ENCODE assay signal across 8 cellular contexts in genomic region chr1:161177936-161178244, GRCh38. TPM values are rescaled to one million over a fixed set of nuclear protein-coding genes. Genes with fewer than 3 reads are reported as not detected.
DNase-seq lines count a peak whose midpoint lies in the region; ATAC-seq and TF ChIP-seq lines count a peak whose summit lies in the region.

No MANE protein-coding gene starts in this region.

- peak overlapping the region; percentile 85 for H3K4me3 ChIP-seq in left ventricle myocardium inferior
- peak overlapping the region; percentile 96 for H3K4me3 ChIP-seq in brain microvascular endothelial cell (ENCODE audit: low read depth, low read length)
- peak overlapping the region; percentile 61 for H3K4me3 ChIP-seq in mesodermal cell (ENCODE audit: extremely low read depth, insufficient read depth, low read length, poor library complexity, severe bottlenecking)
- H3K4me3 ChIP-seq in uterus: peak overlapping the region; percentile 64 to 89

- DNase-seq in left ventricle myocardium inferior (no peak), Right ventricle myocardium inferior (ENCODE audit: missing footprints) (no peak), brain microvascular endothelial cell (no peak), uterus (no peak), DMS53 treated with DMSO at 0.1 percent for 48 hours (lab: John Stamatoyannopoulos, UW; ENCODE audit: unreplicated experiment) (no peak)
- DNase-seq in stimulated activated CD4-positive, alpha-beta T cell treated with anti-CD3 and anti-CD28 coated beads, Interleukin-4, amount 100 ng/mL, for 24 hours: no peak

- TF ChIP-seq CTCF in left ventricle myocardium inferior (IDR thresholded peaks at IDR 0.05; ENCODE audit: borderline replicate concordance): no peak
- TF ChIP-seq CTCF in brain microvascular endothelial cell (IDR thresholded peaks at IDR 0.05; ENCODE audit: low read depth, low read length, missing control alignments): no peak
- TF ChIP-seq CTCF in uterus (IDR thresholded peaks at IDR 0.05): no peak

- H3K27me3 ChIP-seq in left ventricle myocardium inferior (ENCODE audit: low read depth) (no peaks in the 10 kb centered on the region), brain microvascular endothelial cell (replicated peaks) (no peaks in the 10 kb centered on the region), uterus (no peaks in the 10 kb centered on the region)

- ATAC-seq in Right ventricle myocardium inferior: no peak
- no peak for ATAC-seq in HG02840 (IDR thresholded peaks at IDR 0.05; ENCODE audit: low FRiP score, unreplicated experiment)

- in situ Hi-C loops in brain microvascular endothelial cell (cut with HindIII; ENCODE audit: low pct_ligation_motif_present, low sequenced_read_pairs): no loop called here

- 64 to 68% methylated on average over 5 to 9 of the region's 9 CpGs for WGBS in mesodermal cell (ENCODE audit: insufficient coverage in 2 of 2), 2 experiments

- H3K36me3 ChIP-seq in left ventricle myocardium inferior (peaks cover 28% of the 10 kb centered on the region), brain microvascular endothelial cell (replicated peaks) (peaks cover 19% of the 10 kb centered on the region), mesodermal cell (ENCODE audit: control insufficient read depth, insufficient read depth, low read length) (peaks cover 28% of the 10 kb centered on the region), uterus (no peaks in the 10 kb centered on the region)

- TF ChIP-seq POLR2A in uterus (IDR thresholded peaks at IDR 0.05): no peak

- peaks cover 44% of the 10 kb centered on the region for H3K4me1 ChIP-seq in left ventricle myocardium inferior
- peaks cover 6% of the 10 kb centered on the region for H3K4me1 ChIP-seq in mesodermal cell (ENCODE audit: control insufficient read depth, insufficient read depth, low read length, poor library complexity, severe bottlenecking)
- peaks cover 0 to 13% of the 10 kb centered on the region in 2 donors for H3K4me1 ChIP-seq in uterus

- intact Hi-C loops in left ventricle myocardium inferior (cut with micrococcal nuclease) (no loop called here), Right ventricle myocardium inferior (cut with DNase I) (no loop called here), uterus (cut with DNase I; ENCODE audit: low total_unique reads) (no loop called here)

- H3K27ac ChIP-seq in left ventricle myocardium inferior (replicated peaks): peak overlapping the region; percentile 91
- peak overlapping the region; percentile 81 for H3K27ac ChIP-seq in brain microvascular endothelial cell
- H3K27ac ChIP-seq in mesodermal cell (ENCODE audit: low read depth, low read length, severe bottlenecking): no peak overlapping the region
- H3K27ac ChIP-seq in uterus: peak overlapping the region; percentile 89 to 92

- H3K9me3 ChIP-seq in left ventricle myocardium inferior (replicated peaks) (no peaks in the 10 kb centered on the region), mesodermal cell (ENCODE audit: control insufficient read depth, low read length) (no peaks in the 10 kb centered on the region), uterus (no peaks in the 10 kb centered on the region)

RNA-seq across cellular contexts. Expression of gene B4GALT3, which starts 0.6 kb away (rescaled TPM):
- total RNA-seq in left ventricle myocardium inferior (23.2 TPM), Right ventricle myocardium inferior (20.9 TPM), uterus (10 to 100 TPM in 3 of 4 donors, 1 to 10 TPM in 1; 1.0 to 23.9 (median 19.9) TPM)
- 46.1 TPM for polyA plus RNA-seq in mesodermal cell (2013, experiment 1 of 2)
- polyA plus RNA-seq in mesodermal cell (2013, experiment 2 of 2): 41.4 TPM

RNA-seq across cellular contexts. Expression of gene PPOX, which starts 11.7 kb away (rescaled TPM):
- 15.2 TPM for total RNA-seq in left ventricle myocardium inferior
- 13.5 TPM for total RNA-seq in Right ventricle myocardium inferior
- 31.7 TPM for polyA plus RNA-seq in mesodermal cell (2013, experiment 1 of 2)
- polyA plus RNA-seq in mesodermal cell (2013, experiment 2 of 2): 20.6 TPM
- 10 to 100 TPM; 11.3 to 40.5 (median 21.6) TPM for total RNA-seq in uterus

RNA-seq across cellular contexts. Expression of gene USP21, which starts 18.6 kb away (rescaled TPM):
- total RNA-seq in left ventricle myocardium inferior (20.0 TPM), Right ventricle myocardium inferior (19.5 TPM), uterus (10 to 100 TPM in 3 of 4 donors, 1 to 10 TPM in 1; 4.1 to 38.1 (median 29.9) TPM)
- 32.7 TPM for polyA plus RNA-seq in mesodermal cell (2013, experiment 1 of 2)
- polyA plus RNA-seq in mesodermal cell (2013, experiment 2 of 2): 29.0 TPM

RNA-seq across cellular contexts. Expression of gene ADAMTS4, which starts 21.0 kb away (rescaled TPM):
- total RNA-seq in left ventricle myocardium inferior (14.1 TPM), Right ventricle myocardium inferior (13.0 TPM), uterus (10 to 100 TPM in 3 of 4 donors, 1 to 10 TPM in 1; 1.3 to 41.5 (median 10.9) TPM)
- 17.0 TPM for polyA plus RNA-seq in mesodermal cell (2013, experiment 1 of 2)
- polyA plus RNA-seq in mesodermal cell (2013, experiment 2 of 2): 9.3 TPM

RNA-seq across cellular contexts. Expression of gene UFC1, which starts 24.1 kb away (rescaled TPM):
- total RNA-seq in left ventricle myocardium inferior (76.4 TPM), Right ventricle myocardium inferior (82.8 TPM), uterus (100 to 1,000 TPM in 1 of 4 donors, 10 to 100 TPM in 2, 1 to 10 TPM in 1; 2.0 to 111 (median 62.9) TPM)
- 81.7 TPM for polyA plus RNA-seq in mesodermal cell (2013, experiment 1 of 2)
- 88.0 TPM for polyA plus RNA-seq in mesodermal cell (2013, experiment 2 of 2)
